ENCODE assay signal across 8 cellular contexts in the genomic region with DNA sequence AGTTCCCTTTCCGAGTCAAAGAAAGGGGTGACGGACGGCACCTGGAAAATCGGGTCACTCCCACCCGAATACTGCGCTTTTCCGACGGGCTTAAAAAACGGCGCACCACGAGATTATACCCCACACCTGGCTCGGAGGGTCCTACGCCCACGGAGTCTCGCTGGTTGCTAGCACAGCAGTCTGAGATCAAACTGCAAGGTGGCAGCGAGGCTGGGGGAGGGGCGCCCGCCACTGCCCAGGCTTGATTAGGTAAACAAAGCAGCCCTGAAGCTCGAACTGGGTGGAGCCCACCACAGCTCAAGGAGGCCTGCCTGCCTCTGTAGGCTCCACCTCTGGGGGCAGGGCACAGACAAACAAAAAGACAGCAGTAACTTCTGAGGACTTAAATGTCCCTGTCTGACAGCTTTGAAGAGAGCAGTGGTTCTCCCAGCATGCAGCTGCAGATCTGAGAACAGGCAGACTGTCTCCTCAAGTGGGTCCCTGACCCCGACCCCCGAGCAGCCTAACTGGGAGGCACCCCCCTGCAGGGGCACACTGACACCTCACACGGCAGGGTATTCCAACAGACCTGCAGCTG.
A peak's percentile ranks its signal among the peaks of the same experiment; 100 is the strongest.
DNase-seq lines count a peak whose midpoint lies in the region; ATAC-seq, FAIRE-seq and TF ChIP-seq lines count a peak whose summit lies in the region.
"Not testable (repeated sequence)": the region's sequence is repeated elsewhere in the genome, so short reads cannot be mapped to it uniquely, and the experiment has no call there.

No MANE protein-coding gene starts in this region.

- not testable (repeated sequence) for H3K9ac ChIP-seq in HUES48 (ENCODE audit: low read depth, low read length); endodermal cell (ENCODE audit: extremely low read depth, low read length, poor library complexity, severe bottlenecking); HepG2 (ENCODE audit: insufficient read depth, low read depth, low read length)

- peak overlapping the region; percentile 72 for H3K4me3 Mint-ChIP-seq in CD4-positive, alpha-beta T cell
- peak overlapping the region; percentile 71 for H3K4me3 Mint-ChIP-seq in T-helper 2 cell treated with Interferon-gamma antibody and Interleukin-4, amounts not matched to agents 5 μg/mL and 100 μg/mL, for 36 hours
- H3K4me3 Mint-ChIP-seq in activated T-helper 1 cell treated with anti-CD3 and anti-CD28 coated beads, Interleukin-12 subunit alpha, Interleukin-12 subunit beta, Interleukin-2, Interleukin-4 antibody, amounts not matched to agents 30 ng/mL and 10 ng/mL and 1 ng/mL, durations not matched to agents 14 hours and 24 hours and 36 hours: peak overlapping the region; percentile 58
- H3K4me3 Mint-ChIP-seq in endodermal cell (peak overlapping the region; percentile 83), neural crest cell (peak overlapping the region; percentile 92)
- H3K4me3 Mint-ChIP-seq in stimulated activated naive CD8-positive, alpha-beta T cell treated with anti-CD3 and anti-CD28 coated beads, Interleukin-15, Interleukin-2, amounts not matched to agents 100 ng/mL and 50 ng/mL, for 24 hours: peak overlapping the region; percentile 48

- not testable (repeated sequence) for H3K36me3 ChIP-seq in HUES48 (ENCODE audit: control insufficient read depth, insufficient read depth, low read length); endodermal cell (ENCODE audit: control insufficient read depth, insufficient read depth, low read length); HepG2 (replicated peaks in 1 of 2; ENCODE audit: control insufficient read depth in 1 of 2, insufficient read depth in 2 of 2, low read length in 2 of 2)

- not testable (repeated sequence) for H3K27me3 Mint-ChIP-seq in CD4-positive, alpha-beta T cell; T-helper 2 cell treated with Interferon-gamma antibody and Interleukin-4, amounts not matched to agents 5 μg/mL and 100 μg/mL, for 36 hours (ENCODE audit: low read depth); activated T-helper 1 cell treated with anti-CD3 and anti-CD28 coated beads, Interleukin-12 subunit alpha, Interleukin-12 subunit beta, Interleukin-2, Interleukin-4 antibody, amounts not matched to agents 30 ng/mL and 10 ng/mL and 1 ng/mL, durations not matched to agents 14 hours and 24 hours and 36 hours (ENCODE audit: insufficient read depth); endodermal cell (ENCODE audit: insufficient read depth); neural crest cell (ENCODE audit: low read depth); stimulated activated naive CD8-positive, alpha-beta T cell treated with anti-CD3 and anti-CD28 coated beads, Interleukin-15, Interleukin-2, amounts not matched to agents 100 ng/mL and 50 ng/mL, for 24 hours

- TF ChIP-seq RAD21 in HepG2 (CRISPR knock-in tag; IDR thresholded peaks at IDR 0.05): not testable (repeated sequence)

- H3K4me1 Mint-ChIP-seq in CD4-positive, alpha-beta T cell (ENCODE audit: low read depth); T-helper 2 cell treated with Interferon-gamma antibody and Interleukin-4, amounts not matched to agents 5 μg/mL and 100 μg/mL, for 36 hours (ENCODE audit: low read depth); activated T-helper 1 cell treated with anti-CD3 and anti-CD28 coated beads, Interleukin-12 subunit alpha, Interleukin-12 subunit beta, Interleukin-2, Interleukin-4 antibody, amounts not matched to agents 30 ng/mL and 10 ng/mL and 1 ng/mL, durations not matched to agents 14 hours and 24 hours and 36 hours (ENCODE audit: low read depth); endodermal cell; stimulated activated naive CD8-positive, alpha-beta T cell treated with anti-CD3 and anti-CD28 coated beads, Interleukin-15, Interleukin-2, amounts not matched to agents 100 ng/mL and 50 ng/mL, for 24 hours (ENCODE audit: low read depth): not testable (repeated sequence)
- peaks cover 15% of the 10 kb centered on the region for H3K4me1 Mint-ChIP-seq in neural crest cell

- H3K27me3 ChIP-seq in CD4-positive, alpha-beta T cell (ENCODE audit: control insufficient read depth, insufficient read depth, low read length); HUES48 (ENCODE audit: control insufficient read depth, insufficient read depth, low read length); endodermal cell (ENCODE audit: control insufficient read depth, insufficient read depth, low read length, poor library complexity, severe bottlenecking); HepG2 (ENCODE audit: control insufficient read depth in 1 of 2, insufficient read depth in 2 of 2, low read length in 2 of 2): not testable (repeated sequence)

- TF ChIP-seq EP300 in HepG2 (IDR thresholded peaks at IDR 0.05; ENCODE audit: low read depth in 2 of 2, low read length in 2 of 2); HepG2 (CRISPR knock-in tag; IDR thresholded peaks at IDR 0.05; ENCODE audit: borderline replicate concordance): not testable (repeated sequence)

- H3K36me3 Mint-ChIP-seq in CD4-positive, alpha-beta T cell (ENCODE audit: low read depth); endodermal cell (ENCODE audit: low read depth): not testable (repeated sequence)
- peaks cover 11% of the 10 kb centered on the region for H3K36me3 Mint-ChIP-seq in T-helper 2 cell treated with Interferon-gamma antibody and Interleukin-4, amounts not matched to agents 5 μg/mL and 100 μg/mL, for 36 hours (ENCODE audit: low read depth)
- peaks cover 17% of the 10 kb centered on the region for H3K36me3 Mint-ChIP-seq in activated T-helper 1 cell treated with anti-CD3 and anti-CD28 coated beads, Interleukin-12 subunit alpha, Interleukin-12 subunit beta, Interleukin-2, Interleukin-4 antibody, amounts not matched to agents 30 ng/mL and 10 ng/mL and 1 ng/mL, durations not matched to agents 14 hours and 24 hours and 36 hours (ENCODE audit: low read depth)
- H3K36me3 Mint-ChIP-seq in neural crest cell (ENCODE audit: low read depth): peaks cover 16% of the 10 kb centered on the region
- peaks cover 10% of the 10 kb centered on the region for H3K36me3 Mint-ChIP-seq in stimulated activated naive CD8-positive, alpha-beta T cell treated with anti-CD3 and anti-CD28 coated beads, Interleukin-15, Interleukin-2, amounts not matched to agents 100 ng/mL and 50 ng/mL, for 24 hours (ENCODE audit: low read depth)

- POLR2A ChIA-PET in CD4-positive, alpha-beta T cell (lab: Charles Lee); HepG2 (lab: Yijun Ruan, JAX): not testable (repeated sequence)

- not testable (repeated sequence) for FAIRE-seq in HepG2 (lab: Jason Lieb, UNC)

- peak in 1 of 10 experiments; percentile 5 for DNase-seq in CD4-positive, alpha-beta T cell
- not testable (repeated sequence) for DNase-seq in T-helper 2 cell treated with Interferon-gamma antibody and Interleukin-4, amounts not matched to agents 5 μg/mL and 100 μg/mL, for 36 hours (ENCODE audit: low spot score); activated T-helper 1 cell treated with anti-CD3 and anti-CD28 coated beads, Interleukin-12 subunit alpha, Interleukin-12 subunit beta, Interleukin-2, Interleukin-4 antibody, amounts not matched to agents 30 ng/mL and 10 ng/mL and 1 ng/mL, durations not matched to agents 14 hours and 24 hours and 36 hours (ENCODE audit: low spot score); HepG2 (ENCODE audit: low spot score)
- peak; percentile 54 for DNase-seq in endodermal cell
- peak; percentile 18 for DNase-seq in neural crest cell (ENCODE audit: low read depth, low spot score)

- not testable (repeated sequence) for H3K27ac Mint-ChIP-seq in CD4-positive, alpha-beta T cell; T-helper 2 cell treated with Interferon-gamma antibody and Interleukin-4, amounts not matched to agents 5 μg/mL and 100 μg/mL, for 36 hours; activated T-helper 1 cell treated with anti-CD3 and anti-CD28 coated beads, Interleukin-12 subunit alpha, Interleukin-12 subunit beta, Interleukin-2, Interleukin-4 antibody, amounts not matched to agents 30 ng/mL and 10 ng/mL and 1 ng/mL, durations not matched to agents 14 hours and 24 hours and 36 hours; stimulated activated naive CD8-positive, alpha-beta T cell treated with anti-CD3 and anti-CD28 coated beads, Interleukin-15, Interleukin-2, amounts not matched to agents 100 ng/mL and 50 ng/mL, for 24 hours
- peak overlapping the region; percentile 97 for H3K27ac Mint-ChIP-seq in endodermal cell
- H3K27ac Mint-ChIP-seq in neural crest cell (ENCODE audit: unreplicated experiment): peak overlapping the region; percentile 98

- H3K4me3 ChIP-seq in HUES48 (ENCODE audit: low read depth, low read length) (peak overlapping the region; percentile 46; the same call in 1 of the 2 replicates), endodermal cell (ENCODE audit: low read length) (peak overlapping the region; percentile 71)
- H3K4me3 ChIP-seq in HepG2 (replicated peaks in 1 of 3; ENCODE audit: insufficient read depth in 1 of 3, low read depth in 2 of 3, low read length in 3 of 3): not testable (repeated sequence)

- not testable (repeated sequence) for H4K20me1 ChIP-seq in HepG2 (ENCODE audit: insufficient read depth, low read length)

- not testable (repeated sequence) for H3K4me1 ChIP-seq in HUES48 (ENCODE audit: control insufficient read depth, insufficient read depth, low read length); endodermal cell (ENCODE audit: control insufficient read depth, insufficient read depth, low read length); HepG2 (ENCODE audit: insufficient read depth, low read length)

- not testable (repeated sequence) for ATAC-seq in CD4-positive, alpha-beta T cell (ENCODE audit: poor library complexity); HepG2

- in situ Hi-C loops in HepG2 (cut with HindIII; ENCODE audit: extremely low pct_ligation_motif_present, low pct_unique_long_range_greater_than_20kb): not testable (repeated sequence)

- intact Hi-C loops in CD4-positive, alpha-beta T cell (cut with DNase I, micrococcal nuclease); activated T-helper 1 cell treated with anti-CD3 and anti-CD28 coated beads, Interleukin-12 subunit alpha, Interleukin-12 subunit beta, Interleukin-2, Interleukin-4 antibody, amounts not matched to agents 30 ng/mL and 10 ng/mL and 1 ng/mL, durations not matched to agents 14 hours and 24 hours and 36 hours (cut with micrococcal nuclease); HepG2 (cut with micrococcal nuclease; ENCODE audit: unreplicated experiment): not testable (repeated sequence)

- CTCF ChIA-PET in CD4-positive, alpha-beta T cell (lab: Charles Lee); HepG2 (lab: Yijun Ruan, JAX; ENCODE audit: low intra/inter-chr PET ratio, low total read pairs): not testable (repeated sequence)

- H3K4me2 ChIP-seq in HepG2 (ENCODE audit: low read depth, low read length): not testable (repeated sequence)

- WGBS in endodermal cell (ENCODE audit: insufficient coverage in 1 of 2, insufficient read length in 1 of 2), 2 experiments: 23% methylated on average over 10 of the region's 22 CpGs; no CpG with 5 or more reads in 1 of the 2 experiments
- 92% methylated on average over 10 of the region's 22 CpGs for WGBS in HepG2 (ENCODE audit: low lambda C conversion rate)

- not testable (repeated sequence) for H2AFZ ChIP-seq in HepG2 (ENCODE audit: low read length)

- not testable (repeated sequence) for H3K9me3 ChIP-seq in CD4-positive, alpha-beta T cell (ENCODE audit: control insufficient read depth, low read length); HUES48 (ENCODE audit: control insufficient read depth, insufficient read depth, low read length); HepG2 (ENCODE audit: low read length)
- peaks cover 10% of the 10 kb centered on the region for H3K9me3 ChIP-seq in endodermal cell (ENCODE audit: control insufficient read depth, low read length)

- H3K27ac ChIP-seq in CD4-positive, alpha-beta T cell (ENCODE audit: low read depth, low read length); HUES48 (ENCODE audit: low read depth, low read length); endodermal cell (ENCODE audit: low read depth, low read length); HepG2 (ENCODE audit: extremely low read length, insufficient read depth, low read length): not testable (repeated sequence)

- not testable (repeated sequence) for H3K9me3 Mint-ChIP-seq in CD4-positive, alpha-beta T cell; neural crest cell
- peaks cover 21% of the 10 kb centered on the region for H3K9me3 Mint-ChIP-seq in T-helper 2 cell treated with Interferon-gamma antibody and Interleukin-4, amounts not matched to agents 5 μg/mL and 100 μg/mL, for 36 hours
- H3K9me3 Mint-ChIP-seq in activated T-helper 1 cell treated with anti-CD3 and anti-CD28 coated beads, Interleukin-12 subunit alpha, Interleukin-12 subunit beta, Interleukin-2, Interleukin-4 antibody, amounts not matched to agents 30 ng/mL and 10 ng/mL and 1 ng/mL, durations not matched to agents 14 hours and 24 hours and 36 hours: peaks cover 25% of the 10 kb centered on the region
- peaks cover 28% of the 10 kb centered on the region for H3K9me3 Mint-ChIP-seq in endodermal cell
- H3K9me3 Mint-ChIP-seq in stimulated activated naive CD8-positive, alpha-beta T cell treated with anti-CD3 and anti-CD28 coated beads, Interleukin-15, Interleukin-2, amounts not matched to agents 100 ng/mL and 50 ng/mL, for 24 hours: peaks cover 15% of the 10 kb centered on the region

- BruUV-seq in HepG2 (replicated peaks; lab: Mats Ljungman, UMichigan): not testable (repeated sequence)

- H3K79me2 ChIP-seq in HepG2 (ENCODE audit: insufficient read depth, low read length): not testable (repeated sequence)

- not testable (repeated sequence) for TF ChIP-seq CTCF in CD4-positive, alpha-beta T cell (IDR thresholded peaks at IDR 0.05); endodermal cell (conservative IDR thresholded peaks at IDR 0.05); HepG2 (CRISPR knock-in tag; IDR thresholded peaks at IDR 0.05); neural crest cell (conservative IDR thresholded peaks at IDR 0.05)

- TF ChIP-seq POLR2A in HepG2 (IDR thresholded peaks at IDR 0.05; ENCODE audit: insufficient read depth in 1 of 2, low read depth in 2 of 2, low read length in 2 of 2): not testable (repeated sequence)
